Comparison of ENCODE assay signal across 14 cellular contexts in genomic region chr12:40146800-40147797, GRCh38. TPM values are rescaled to one million over a fixed set of nuclear protein-coding genes. Genes with fewer than 3 reads are reported as not detected.
A peak's percentile ranks its signal among the peaks of the same experiment; 100 is the strongest.
DNase-seq lines count a peak whose midpoint lies in the region; ATAC-seq and TF ChIP-seq lines count a peak whose summit lies in the region.
"Had no signal": no experiment of that assay in that cellular context is flagged by ENCODE, and none has a peak within 500 bp of the region (broad histone marks: within the 10 kb centered on the region; RNA-seq: fewer than 3 reads in every experiment).

No MANE protein-coding gene starts in this region.

- no peak overlapping the region for H3K4me2 ChIP-seq in GM23248 (ENCODE audit: unreplicated experiment)
- H3K4me2 ChIP-seq: PC-9 had no signal

- H4K20me1 ChIP-seq in GM23248 (ENCODE audit: insufficient read depth): no peaks in the 10 kb centered on the region

- intact Hi-C loops in adrenal gland (cut with DNase I): no loop called here
- intact Hi-C loops in Right ventricle myocardium superior (cut with DNase I): no loop called here

- peak; percentile 12 for DNase-seq in activated CD4-positive, alpha-beta T cell treated with anti-CD3 and anti-CD28 coated beads for 48 hours
- no peak for DNase-seq in activated CD4-positive, alpha-beta T cell treated with anti-CD3 and anti-CD28 coated beads, Interleukin-2, amount 50 U/mL, for 48 hours
- DNase-seq in GM23248 (no peak), adrenal gland (peak in 6 of 7 donors; percentile 10 to 61 (median 31)), retina (peak; percentile 34), iPS-NIHi11 (ENCODE audit: low spot score) (no peak), Right ventricle myocardium superior (no peak), NCI-H510A (lab: John Stamatoyannopoulos, UW) (no peak)
- DNase-seq: activated CD4-positive, alpha-beta T cell treated with anti-CD3 and anti-CD28 coated beads, Interleukin-2, amount 50 U/mL, for 1 hour; activated effector memory CD4-positive, alpha-beta T cell treated with Interleukin-2 at 50 U/mL for 16 hours; brain microvascular endothelial cell; effector memory CD4-positive, alpha-beta T cell; NCI-H2081 treated with DMSO at 0.1 percent for 48 hours; PC-9 had no signal

- 44 to 47% methylated on average over 10 of the region's 10 CpGs for WGBS in GM23248 (ENCODE audit: low coverage in 1 of 2, low lambda C conversion rate in 2 of 2, missing lambda C conversion rate in 2 of 2), 2 experiments
- WGBS in adrenal gland, 4 donors: 62 to 78% (median 70%) methylated on average over 10 of the region's 10 CpGs

- H3K79me2 ChIP-seq in GM23248 (ENCODE audit: insufficient read depth): no peaks in the 10 kb centered on the region

- no peak for TF ChIP-seq CTCF in adrenal gland (IDR thresholded peaks at IDR 0.05)

- H3K9me3 ChIP-seq in GM23248 (ENCODE audit: low read depth): no peaks in the 10 kb centered on the region
- H3K9me3 ChIP-seq in adrenal gland (replicated peaks in 1 of 3): no peaks in the 10 kb centered on the region

- H3K27me3 ChIP-seq in GM23248 (replicated peaks; ENCODE audit: insufficient read depth) (no peaks in the 10 kb centered on the region), adrenal gland (no peaks in the 10 kb centered on the region)
- H3K27me3 ChIP-seq: brain microvascular endothelial cell had no signal

- H3K4me1 ChIP-seq in GM23248 (ENCODE audit: insufficient read depth): no peaks in the 10 kb centered on the region
- no peaks in the 10 kb centered on the region for H3K4me1 ChIP-seq in adrenal gland (replicated peaks in 1 of 2)

- H3K36me3 ChIP-seq in GM23248 (ENCODE audit: low read depth): no peaks in the 10 kb centered on the region
- H3K36me3 ChIP-seq in adrenal gland (replicated peaks in 1 of 2): no peaks in the 10 kb centered on the region
- H3K36me3 ChIP-seq: brain microvascular endothelial cell had no signal

- peak overlapping the region; percentile 41 for H2AFZ ChIP-seq in GM23248
- H2AFZ ChIP-seq: PC-9 had no signal

- H3K9me2 ChIP-seq in GM23248 (ENCODE audit: insufficient read depth): no peaks in the 10 kb centered on the region

- in situ Hi-C loops in GM23248 (cut with MboI): no loop called here

- no peak overlapping the region for H3K9ac ChIP-seq in GM23248

- no peak for TF ChIP-seq POLR2A in adrenal gland (IDR thresholded peaks at IDR 0.05)

- no peaks in the 10 kb centered on the region for H3F3A ChIP-seq in GM23248 (ENCODE audit: insufficient read depth)

- H3K27ac ChIP-seq in GM23248 (no peak overlapping the region), adrenal gland (no peak overlapping the region)
- H3K27ac ChIP-seq: brain microvascular endothelial cell, PC-9 had no signal

- no peak for ATAC-seq in Right ventricle myocardium superior (ENCODE audit: poor library complexity)

- H3K4me3 ChIP-seq in GM23248 (no peak overlapping the region), adrenal gland (no peak overlapping the region)
- H3K4me3 ChIP-seq: PC-9 had no signal

RNA-seq across cellular contexts. Expression of gene SLC2A13, which starts 41.2 kb away (rescaled TPM):
- 8.1 and 9.2 TPM in 2 replicates for total RNA-seq in GM23248 (2014; rRNA removed; shearing (Covaris generic))
- 2.7 and 3.3 TPM in 2 replicates for polyA plus RNA-seq in GM23248 (2016; fragmentation: Nextera tagmentation; extraction: Ambion mirVana)
- total RNA-seq in adrenal gland: 10 to 100 TPM; 13.6 to 41.3 (median 28.6) TPM
- 10 to 100 TPM in 1 of 3 donors, 1 to 10 TPM in 2; 3.5 to 11.3 (median 3.9) TPM for polyA plus RNA-seq in adrenal gland
- 6.6 TPM for total RNA-seq in Right ventricle myocardium superior

Comparison
In these comparisons a context has a peak if more than half of its experiments do, and no peak if none do; other contexts are left out.
1. DNase-seq: peak in activated CD4-positive, alpha-beta T cell treated with anti-CD3 and anti-CD28 coated beads for 48 hours (single experiment), adrenal gland (6 of 7) and retina (single experiment); none in activated CD4-positive, alpha-beta T cell treated with anti-CD3 and anti-CD28 coated beads, Interleukin-2, amount 50 U/mL, for 48 hours (0 of 2), GM23248 (single experiment), iPS-NIHi11 (single experiment), Right ventricle myocardium superior (single experiment) and NCI-H510A (single experiment).